In the genomic region with DNA sequence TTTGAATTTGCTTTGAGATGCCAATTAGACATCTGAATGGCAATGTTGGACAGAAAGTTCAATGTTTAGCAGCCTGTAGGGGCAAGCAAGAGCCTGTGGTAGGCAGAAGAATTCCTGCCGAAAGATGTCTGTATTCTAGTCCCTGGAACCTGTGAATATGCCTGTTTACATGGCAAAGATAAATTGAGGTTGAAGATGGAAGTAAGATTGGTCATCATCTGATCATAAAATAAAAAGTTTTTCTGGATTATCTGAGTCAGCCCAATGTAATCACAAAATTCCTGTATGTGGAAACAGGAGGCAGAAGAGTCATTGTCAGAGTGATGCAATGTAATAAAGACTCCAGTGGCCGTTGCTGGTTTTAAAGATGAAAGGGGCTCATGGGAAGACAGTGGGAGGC, we compare ENCODE assay signal across 16 cellular contexts.
DNase-seq lines count a peak whose midpoint lies in the region; ATAC-seq and TF ChIP-seq lines count a peak whose summit lies in the region.
"Had no signal": no experiment of that assay in that cellular context is flagged by ENCODE, and none has a peak within 500 bp of the region (broad histone marks: within the 10 kb centered on the region; RNA-seq: fewer than 3 reads in every experiment).

No MANE protein-coding gene starts in this region.

- peak; percentile 41 for DNase-seq in AG04449 (ENCODE audit: low read depth, low spot score)
- peak; percentile 13 for DNase-seq in HPDE6-E6E7 (ENCODE audit: extremely low spot score)
- DNase-seq in amniotic epithelial cell (ENCODE audit: low read depth): peak; percentile 82
- DNase-seq in fibroblast of villous mesenchyme (ENCODE audit: low read depth): peak; percentile 71
- DNase-seq in medulla oblongata (ENCODE audit: extremely low spot score): no peak
- DNase-seq in NCI-H2029 treated with DMSO at 0.1 percent for 48 hours (lab: John Stamatoyannopoulos, UW): no peak
- no peak for DNase-seq in left lobe of liver (ENCODE audit: low spot score)
- DNase-seq in DMS 273 treated with DMSO at 0.1 percent for 48 hours (lab: John Stamatoyannopoulos, UW): no peak
- DNase-seq: activated CD4-positive, alpha-beta T cell treated with anti-CD3 and anti-CD28 coated beads, Interleukin-2, amount 10 ng/mL, durations not matched to agents 24 days and 14 days; activated T-cell treated with anti-CD3 and anti-CD28 coated beads, Interleukin-2, amount 50 U/mL, for 48 hours; BE2C; NCI-H1417 treated with DMSO at 0.1 percent for 48 hours; NCI-H446 treated with DMSO at 0.1 percent for 48 hours; posterior cingulate gyrus; stimulated activated CD4-positive, alpha-beta T cell treated with anti-CD3 and anti-CD28 coated beads, Interleukin-15, amount 100 ng/mL, for 24 hours had no signal

- POLR2A ChIA-PET in AG04449 (lab: Yijun Ruan, JAX): no interaction called here

- CTCF ChIA-PET in AG04449 (lab: Yijun Ruan, JAX): interaction anchor here (1.0 to 1.7 kb wide), 5 partner anchors 10 to 499 kb away, joined by 3 to 7 read pairs (median 5); no protein-coding TSS in a partner anchor

- no peak for ATAC-seq in left lobe of liver
- ATAC-seq: gastroesophageal sphincter had no signal

- TF ChIP-seq CTCF in AG04449 (IDR thresholded peaks at IDR 0.05; ENCODE audit: insufficient read depth, low read length, missing control alignments) (no peak), fibroblast of villous mesenchyme (IDR thresholded peaks at IDR 0.05; ENCODE audit: insufficient read depth, low read depth, low read length) (peak; percentile 17)

- no peak overlapping the region for H3K4me3 ChIP-seq in AG04449 (ENCODE audit: low read depth, low read length)
- no peak overlapping the region for H3K4me3 ChIP-seq in fibroblast of villous mesenchyme (ENCODE audit: low read depth, low read length)
- H3K4me3 ChIP-seq: gastroesophageal sphincter had no signal

Comparison
In these comparisons a context has a peak if more than half of its experiments do, and no peak if none do; other contexts are left out.
1. DNase-seq: peak in AG04449 (single experiment), HPDE6-E6E7 (single experiment), amniotic epithelial cell (single experiment) and fibroblast of villous mesenchyme (single experiment); none in medulla oblongata (single experiment), NCI-H2029 treated with DMSO at 0.1 percent for 48 hours (single experiment), left lobe of liver (single experiment) and DMS 273 treated with DMSO at 0.1 percent for 48 hours (single experiment).